In genomic region chr3:194690501-194691372, GRCh38 we compare ENCODE assay signal across 11 cellular contexts. TPM values are rescaled to one million over a fixed set of nuclear protein-coding genes. Genes with fewer than 3 reads are reported as not detected.
DNase-seq lines count a peak whose midpoint lies in the region; ATAC-seq and TF ChIP-seq lines count a peak whose summit lies in the region.
"Had no signal": no experiment of that assay in that cellular context is flagged by ENCODE, and none has a peak within 500 bp of the region (broad histone marks: within the 10 kb centered on the region; RNA-seq: fewer than 3 reads in every experiment).

No MANE protein-coding gene starts in this region.

- H3K36me3 ChIP-seq in heart right ventricle = peaks cover 0 to 16% (median 0%) of the 10 kb centered on the region in 9 donors
- H3K36me3 ChIP-seq in upper lobe of right lung = no peaks in the 10 kb centered on the region
- H3K36me3 ChIP-seq in H7 (replicated peaks; ENCODE audit: control insufficient read depth, insufficient read depth, low read length) = no peaks in the 10 kb centered on the region

- WGBS in heart right ventricle, 2 donors = 39% methylated on average over 8 of the region's 8 CpGs

- TF ChIP-seq CTCF in heart right ventricle (IDR thresholded peaks at IDR 0.05) (no peak), upper lobe of right lung (IDR thresholded peaks at IDR 0.05) (no peak)

- H3K27me3 ChIP-seq in heart right ventricle (no peaks in the 10 kb centered on the region), upper lobe of right lung (no peaks in the 10 kb centered on the region), H7 (ENCODE audit: control insufficient read depth, insufficient read depth, low read length) (peaks cover 19% of the 10 kb centered on the region)

- DNase-seq in heart right ventricle = peak in 1 of 2 donors; percentile 29
- no peak for DNase-seq in left ventricle myocardium superior
- DNase-seq in NCI-H69 (lab: John Stamatoyannopoulos, UW) = peak; percentile 83
- peak; percentile 55 for DNase-seq in glomerular visceral epithelial cell (ENCODE audit: extremely low spot score)
- DNase-seq in upper lobe of right lung = no peak
- no peak for DNase-seq in H7
- DNase-seq: AML-193, hippocampal formation, NCI-H1694 treated with DMSO at 0.1 percent for 48 hours had no signal

- ATAC-seq in heart right ventricle (no peak), left ventricle myocardium superior (no peak), upper lobe of right lung (no peak), HG02840 (IDR thresholded peaks at IDR 0.05; ENCODE audit: low FRiP score, unreplicated experiment) (no peak), HG02870 (IDR thresholded peaks at IDR 0.05; ENCODE audit: unreplicated experiment) (no peak)

- H3K27ac ChIP-seq in heart right ventricle (peak overlapping the region in 6 of 10 donors; percentile 12 to 96 (median 33)), upper lobe of right lung (peak overlapping the region; percentile 17)

- peaks cover 12 to 59% (median 42%) of the 10 kb centered on the region in 9 donors for H3K4me1 ChIP-seq in heart right ventricle
- peaks cover 40% of the 10 kb centered on the region for H3K4me1 ChIP-seq in upper lobe of right lung

- H3K9me3 ChIP-seq in heart right ventricle = no peaks in the 10 kb centered on the region
- H3K9me3 ChIP-seq in upper lobe of right lung = no peaks in the 10 kb centered on the region

- H3K4me3 ChIP-seq in heart right ventricle = no peak overlapping the region
- H3K4me3 ChIP-seq in upper lobe of right lung = no peak overlapping the region
- no peak overlapping the region for H3K4me3 ChIP-seq in H7 (ENCODE audit: insufficient read depth, low read depth, low read length)

- intact Hi-C loops in heart right ventricle (cut with DNase I) = loop anchor here in 5 of 10 donors (5.0 to 10.0 kb wide), 4 partner anchors 47 to 274 kb away; no protein-coding TSS in a partner anchor
- intact Hi-C loops in left ventricle myocardium superior (cut with micrococcal nuclease) = loop anchor here (10.0 kb wide), 1 partner anchor 74 kb away; no protein-coding TSS in a partner anchor
- intact Hi-C loops in upper lobe of right lung (cut with DNase I) = no loop called here

RNA-seq across cellular contexts. Expression of gene FAM43A, which starts 5.1 kb away (rescaled TPM):
- total RNA-seq in heart right ventricle (10 to 100 TPM in 9 of 10 donors, 1 to 10 TPM in 1; 9.2 to 61.7 (median 19.8) TPM), left ventricle myocardium superior (13.9 TPM), upper lobe of right lung (25.7 TPM)
- polyA plus RNA-seq in heart right ventricle = 10 to 100 TPM in 1 of 2 donors, 1 to 10 TPM in 1; 8.9 to 15.4 TPM
- total RNA-seq in H7 (2014; rRNA removed; shearing (Covaris generic)) = 5.0 and 5.5 TPM in 2 replicates

RNA-seq across cellular contexts. Expression of gene LSG1, which starts 18.7 kb away (rescaled TPM):
- total RNA-seq in heart right ventricle = 10 to 100 TPM; 11.9 to 22.1 (median 18.9) TPM
- 10 to 100 TPM; 11.3 to 17.9 TPM for polyA plus RNA-seq in heart right ventricle
- 21.4 TPM for total RNA-seq in left ventricle myocardium superior
- 36.8 TPM for total RNA-seq in upper lobe of right lung
- 47.1 and 51.1 TPM in 2 replicates for total RNA-seq in H7 (2014; rRNA removed; shearing (Covaris generic))

RNA-seq across cellular contexts. Expression of gene TMEM44, which starts 57.5 kb away (rescaled TPM):
- total RNA-seq in heart right ventricle (1 to 10 TPM; 3.1 to 9.5 (median 4.5) TPM), left ventricle myocardium superior (5.3 TPM), upper lobe of right lung (25.3 TPM)
- polyA plus RNA-seq in heart right ventricle = 10 to 100 TPM in 1 of 2 donors, 1 to 10 TPM in 1; 8.2 to 21.9 TPM
- 5.4 and 9.8 TPM in 2 replicates for total RNA-seq in H7 (2014; rRNA removed; shearing (Covaris generic))

Comparison
In these comparisons a context has a peak if more than half of its experiments do, and no peak if none do; other contexts are left out.
1. DNase-seq: peak in NCI-H69 (single experiment) and glomerular visceral epithelial cell (single experiment); none in left ventricle myocardium superior (single experiment), upper lobe of right lung (single experiment) and H7 (single experiment).